ENCODE assay signal across 13 cellular contexts in the genomic region with DNA sequence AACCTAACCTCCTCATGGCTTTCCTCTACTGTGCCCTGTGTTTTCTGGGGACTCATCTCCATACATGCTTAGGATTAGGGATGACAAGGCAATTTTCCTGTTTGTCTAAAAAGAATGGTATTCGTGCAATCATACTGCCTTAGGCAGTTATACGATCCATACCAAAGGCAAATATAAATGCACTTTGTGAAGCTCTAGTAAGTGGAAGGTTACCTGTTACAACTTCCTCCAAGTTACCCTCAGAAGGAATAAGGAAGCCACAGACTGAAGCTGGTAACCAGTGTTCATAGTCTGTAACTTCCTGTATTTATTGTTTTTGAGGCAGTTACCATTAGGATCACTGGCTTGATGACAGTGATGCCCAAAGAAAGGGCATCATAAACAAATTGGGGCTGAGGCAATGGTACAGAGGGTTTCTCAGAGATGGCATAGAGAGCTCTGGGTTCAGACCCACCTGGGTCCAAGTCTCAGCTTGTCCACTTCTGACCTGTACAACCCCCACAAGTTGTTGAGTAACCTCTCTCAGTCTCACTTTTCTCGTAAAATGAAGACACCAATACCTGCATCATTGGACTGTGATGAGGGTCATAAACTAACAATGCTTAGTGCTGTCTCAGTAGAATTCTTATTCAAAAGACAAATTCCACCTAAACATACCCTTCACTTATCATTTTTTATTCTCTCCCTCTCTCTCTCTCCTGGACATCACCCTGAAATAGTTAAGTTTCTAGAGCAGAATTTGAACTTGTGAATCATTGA.
A peak's percentile ranks its signal among the peaks of the same experiment; 100 is the strongest.
DNase-seq lines count a peak whose midpoint lies in the region; ATAC-seq and TF ChIP-seq lines count a peak whose summit lies in the region.
"Had no signal": no experiment of that assay in that cellular context is flagged by ENCODE, and none has a peak within 500 bp of the region (broad histone marks: within the 10 kb centered on the region; RNA-seq: fewer than 3 reads in every experiment).

No MANE protein-coding gene starts in this region.

- H3K4me1 ChIP-seq in SJCRH30, result peaks cover 36% of the 10 kb centered on the region
- peaks cover 29% of the 10 kb centered on the region for H3K4me1 ChIP-seq in effector memory CD4-positive, alpha-beta T cell (ENCODE audit: control insufficient read depth, insufficient read depth, low read length, poor library complexity, severe bottlenecking)

- peak overlapping the region; percentile 21 for H3K4me3 Mint-ChIP-seq in activated CD8-positive, alpha-beta memory T cell treated with anti-CD3 and anti-CD28 coated beads, Interleukin-2, amount 10 ng/mL, durations not matched to agents 7 days and 5 days
- peak overlapping the region; percentile 1 to 25 for H3K4me3 Mint-ChIP-seq in stimulated activated naive B cell treated with anti-CD40 and anti-IgM and Interleukin-4, amounts not matched to agents 10 μg/mL and 1 μg/mL and 100 μg/mL, for 72 hours

- no peak for TF ChIP-seq CTCF in foreskin fibroblast (IDR thresholded peaks at IDR 0.05; ENCODE audit: low read depth, low read length)

- peak overlapping the region; percentile 75 for H3K27ac ChIP-seq in SJCRH30
- peak overlapping the region; percentile 58 for H3K27ac ChIP-seq in effector memory CD4-positive, alpha-beta T cell (ENCODE audit: insufficient read depth, low read length, poor library complexity, severe bottlenecking)

- peaks cover 76% of the 10 kb centered on the region for H3K36me3 Mint-ChIP-seq in activated CD8-positive, alpha-beta memory T cell treated with anti-CD3 and anti-CD28 coated beads, Interleukin-2, amount 10 ng/mL, durations not matched to agents 7 days and 5 days
- H3K36me3 Mint-ChIP-seq in stimulated activated naive B cell treated with anti-CD40 and anti-IgM and Interleukin-4, amounts not matched to agents 10 μg/mL and 1 μg/mL and 100 μg/mL, for 72 hours, result peaks cover 54 to 78% of the 10 kb centered on the region in 2 donors

- peak; percentile 78 for ATAC-seq in activated CD8-positive, alpha-beta memory T cell treated with anti-CD3 and anti-CD28 coated beads, Interleukin-2, amount 10 ng/mL, durations not matched to agents 7 days and 5 days
- ATAC-seq in stimulated activated naive B cell treated with anti-CD40 and anti-IgM and Interleukin-4, amounts not matched to agents 10 μg/mL and 1 μg/mL and 100 μg/mL, for 72 hours (replicated peaks), result peak; percentile 79 to 80

- CTCF ChIA-PET in activated CD8-positive, alpha-beta memory T cell treated with anti-CD3 and anti-CD28 coated beads, Interleukin-2, amount 10 ng/mL, durations not matched to agents 7 days and 5 days (lab: Charles Lee), result interaction anchor here (1.5 kb wide), 1 partner anchor 25 kb away, joined by 3 read pairs; no protein-coding TSS in a partner anchor

- H3K36me3 ChIP-seq in SJCRH30, result peaks cover 28% of the 10 kb centered on the region
- peaks cover 15% of the 10 kb centered on the region for H3K36me3 ChIP-seq in effector memory CD4-positive, alpha-beta T cell (ENCODE audit: control insufficient read depth, insufficient read depth, low read length)

- H3K9me3 ChIP-seq in SJCRH30 (replicated peaks), result no peaks in the 10 kb centered on the region
- no peaks in the 10 kb centered on the region for H3K9me3 ChIP-seq in effector memory CD4-positive, alpha-beta T cell (ENCODE audit: control insufficient read depth, low read length)
- H3K9me3 ChIP-seq: tibial artery had no signal

- no peak for DNase-seq in activated CD8-positive, alpha-beta memory T cell treated with anti-CD3 and anti-CD28 coated beads, Interleukin-2, amount 10 ng/mL, durations not matched to agents 7 days and 5 days
- no peak for DNase-seq in activated CD8-positive, alpha-beta memory T cell treated with anti-CD3 and anti-CD28 coated beads, Interleukin-2, amount 50 U/mL, for 4 hours
- DNase-seq in SJCRH30 (no peak), NCI-H748 treated with DMSO at 0.1 percent for 48 hours (lab: John Stamatoyannopoulos, UW) (no peak), NCI-H1694 (lab: John Stamatoyannopoulos, UW) (no peak), foreskin fibroblast (no peak)
- DNase-seq in effector memory CD4-positive, alpha-beta T cell, result no peak
- DNase-seq in stimulated activated naive B cell treated with anti-CD40 and anti-IgM and Interleukin-4, amounts not matched to agents 10 μg/mL and 1 μg/mL and 100 μg/mL, for 72 hours, result no peak
- DNase-seq: activated CD8-positive, alpha-beta memory T cell treated with anti-CD3 and anti-CD28 coated beads, Interleukin-2, amount 50 U/mL, for 48 hours; effector CD8-positive, alpha-beta T cell; NCI-H2171; stimulated activated CD4-positive, alpha-beta T cell treated with anti-CD3 and anti-CD28 coated beads, Interleukin-4, amount 100 ng/mL, for 1 hour; tibial artery had no signal

- H3K27ac Mint-ChIP-seq in activated CD8-positive, alpha-beta memory T cell treated with anti-CD3 and anti-CD28 coated beads, Interleukin-2, amount 10 ng/mL, durations not matched to agents 7 days and 5 days, result peak overlapping the region; percentile 86
- peak overlapping the region; percentile 90 for H3K27ac Mint-ChIP-seq in stimulated activated naive B cell treated with anti-CD40 and anti-IgM and Interleukin-4, amounts not matched to agents 10 μg/mL and 1 μg/mL and 100 μg/mL, for 72 hours

- H3K27me3 Mint-ChIP-seq in activated CD8-positive, alpha-beta memory T cell treated with anti-CD3 and anti-CD28 coated beads, Interleukin-2, amount 10 ng/mL, durations not matched to agents 7 days and 5 days, result no peaks in the 10 kb centered on the region
- no peaks in the 10 kb centered on the region for H3K27me3 Mint-ChIP-seq in stimulated activated naive B cell treated with anti-CD40 and anti-IgM and Interleukin-4, amounts not matched to agents 10 μg/mL and 1 μg/mL and 100 μg/mL, for 72 hours

- no peaks in the 10 kb centered on the region for H3K27me3 ChIP-seq in SJCRH30
- no peaks in the 10 kb centered on the region for H3K27me3 ChIP-seq in effector memory CD4-positive, alpha-beta T cell (replicated peaks; ENCODE audit: control insufficient read depth, insufficient read depth, low read length, poor library complexity, severe bottlenecking)
- H3K27me3 ChIP-seq: tibial artery had no signal

- H3K4me3 ChIP-seq in SJCRH30, result no peak overlapping the region
- peak overlapping the region; percentile 8 for H3K4me3 ChIP-seq in effector memory CD4-positive, alpha-beta T cell (ENCODE audit: insufficient read depth, low read depth, low read length, poor library complexity, severe bottlenecking)
- no peak overlapping the region for H3K4me3 ChIP-seq in foreskin fibroblast (ENCODE audit: low read depth in 1 of 2, low read length in 2 of 2)
- H3K4me3 ChIP-seq: tibial artery had no signal

- H3K9me3 Mint-ChIP-seq in activated CD8-positive, alpha-beta memory T cell treated with anti-CD3 and anti-CD28 coated beads, Interleukin-2, amount 10 ng/mL, durations not matched to agents 7 days and 5 days (ENCODE audit: low read depth), result no peaks in the 10 kb centered on the region
- peaks cover 12% of the 10 kb centered on the region in 2 donors for H3K9me3 Mint-ChIP-seq in stimulated activated naive B cell treated with anti-CD40 and anti-IgM and Interleukin-4, amounts not matched to agents 10 μg/mL and 1 μg/mL and 100 μg/mL, for 72 hours

- peaks cover 41% of the 10 kb centered on the region for H3K4me1 Mint-ChIP-seq in activated CD8-positive, alpha-beta memory T cell treated with anti-CD3 and anti-CD28 coated beads, Interleukin-2, amount 10 ng/mL, durations not matched to agents 7 days and 5 days
- peaks cover 31 to 55% of the 10 kb centered on the region in 2 donors for H3K4me1 Mint-ChIP-seq in stimulated activated naive B cell treated with anti-CD40 and anti-IgM and Interleukin-4, amounts not matched to agents 10 μg/mL and 1 μg/mL and 100 μg/mL, for 72 hours
